Comparison of ENCODE assay signal across 11 cellular contexts in genomic region chr3:107861904-107862303, GRCh38.
DNase-seq lines count a peak whose midpoint lies in the region; ATAC-seq, FAIRE-seq and TF ChIP-seq lines count a peak whose summit lies in the region.
"Had no signal": no experiment of that assay in that cellular context is flagged by ENCODE, and none has a peak within 500 bp of the region (broad histone marks: within the 10 kb centered on the region; RNA-seq: fewer than 3 reads in every experiment).

No MANE protein-coding gene starts in this region.

- no peaks in the 10 kb centered on the region for H3K27me3 ChIP-seq in K562 (ENCODE audit: control insufficient read depth in 2 of 2, insufficient read depth in 2 of 2, low read length in 2 of 2)
- no peaks in the 10 kb centered on the region for H3K27me3 ChIP-seq in adrenal gland
- H3K27me3 ChIP-seq: cardiac muscle cell, gastrocnemius medialis had no signal

- H3K9me3 ChIP-seq in K562 (replicated peaks; ENCODE audit: control insufficient read depth, insufficient read depth, low read depth, low read length) (no peaks in the 10 kb centered on the region), adrenal gland (replicated peaks in 1 of 3) (no peaks in the 10 kb centered on the region)
- H3K9me3 ChIP-seq: gastrocnemius medialis had no signal

- H3K9ac ChIP-seq in K562 (ENCODE audit: insufficient read depth in 1 of 2, low read depth in 2 of 2, low read length in 2 of 2), result no peak overlapping the region

- 4% methylated on average over 3 of the region's 3 CpGs for WGBS in K562 (ENCODE audit: insufficient coverage, low coverage, missing lambda C conversion rate)
- 35 to 52% (median 42%) methylated on average over 3 of the region's 3 CpGs for WGBS in adrenal gland, 4 donors

- no peaks in the 10 kb centered on the region for H3K9me1 ChIP-seq in K562 (ENCODE audit: control insufficient read depth, insufficient read depth, low read length)

- H3K36me3 ChIP-seq in K562 (ENCODE audit: control insufficient read depth, insufficient read depth, low read length), result no peaks in the 10 kb centered on the region
- H3K36me3 ChIP-seq in adrenal gland (replicated peaks in 1 of 2), result no peaks in the 10 kb centered on the region
- H3K36me3 ChIP-seq: cardiac muscle cell, gastrocnemius medialis had no signal

- CTCF ChIA-PET in K562 (lab: Yijun Ruan, JAX; ENCODE audit: low intra/inter-chr PET ratio), result no interaction called here

- peak; percentile 94 for ATAC-seq in GM18861 (IDR thresholded peaks at IDR 0.05; ENCODE audit: unreplicated experiment)
- ATAC-seq in GM21529 (IDR thresholded peaks at IDR 0.05; ENCODE audit: unreplicated experiment), result peak; percentile 99
- peak; percentile 90 for ATAC-seq in HG03342 (IDR thresholded peaks at IDR 0.05; ENCODE audit: unreplicated experiment)
- ATAC-seq in K562, result no peak; the same call in 2 of the 3 replicates
- no peak for ATAC-seq in sciatic nerve

- FAIRE-seq in K562 (lab: Jason Lieb, UNC), result no peak

- in situ Hi-C loops in K562 (cut with MboI), result no loop called here

- no peak for TF ChIP-seq RAD21 in K562 (CRISPR knock-in tag; conservative IDR thresholded peaks at IDR 0.05 in 1 of 2, IDR thresholded peaks at IDR 0.05 in 1 of 2)

- no peaks in the 10 kb centered on the region for H3K79me2 ChIP-seq in K562 (ENCODE audit: control insufficient read depth, insufficient read depth, low read length)

- no peak for TF ChIP-seq CTCF in K562 (IDR thresholded peaks at IDR 0.05 in 2 of 3, conservative IDR thresholded peaks at IDR 0.05 in 1 of 3; ENCODE audit: insufficient read depth in 2 of 3, low read depth in 1 of 3, low read length in 3 of 3)
- no peak for TF ChIP-seq CTCF in adrenal gland (IDR thresholded peaks at IDR 0.05)

- intact Hi-C loops in K562 (cut with micrococcal nuclease) (no loop called here), adrenal gland (cut with DNase I) (no loop called here), sciatic nerve (cut with DNase I) (no loop called here)

- no peaks in the 10 kb centered on the region for H4K20me1 ChIP-seq in K562 (replicated peaks; ENCODE audit: control insufficient read depth, insufficient read depth, low read length)

- no peak for TF ChIP-seq EP300 in K562 (IDR thresholded peaks at IDR 0.05; ENCODE audit: low read length)

- H3K4me1 ChIP-seq in K562 (replicated peaks in 1 of 2; ENCODE audit: control insufficient read depth in 2 of 2, insufficient read depth in 2 of 2, low read length in 2 of 2) (no peaks in the 10 kb centered on the region), adrenal gland (replicated peaks in 1 of 2) (no peaks in the 10 kb centered on the region)
- H3K4me1 ChIP-seq: gastrocnemius medialis had no signal

- no peak overlapping the region for H3K4me2 ChIP-seq in K562 (ENCODE audit: insufficient read depth, low read length)

- H3K27ac ChIP-seq in K562 (ENCODE audit: extremely low read depth, low read depth, low read length), result no peak overlapping the region
- H3K27ac ChIP-seq in adrenal gland, result no peak overlapping the region
- H3K27ac ChIP-seq: cardiac muscle cell, gastrocnemius medialis had no signal

- no peak for TF ChIP-seq POLR2A in K562 (conservative IDR thresholded peaks at IDR 0.05)
- TF ChIP-seq POLR2A in adrenal gland (IDR thresholded peaks at IDR 0.05), result no peak

- no peak overlapping the region for H3K4me3 ChIP-seq in K562
- no peak overlapping the region for H3K4me3 ChIP-seq in adrenal gland
- H3K4me3 ChIP-seq: cardiac muscle cell, gastrocnemius medialis had no signal

- POLR2A ChIA-PET in K562 (lab: Yijun Ruan, JAX), result interaction anchor here (1.0 kb wide), 1 partner anchor 14 kb away, joined by 3 read pairs; no protein-coding TSS in a partner anchor

- no TSS peak for BruUV-seq in K562 (replicated peaks; lab: Mats Ljungman, UMichigan)

- DNase-seq in K562 (ENCODE audit: extremely low read depth in 1 of 4, low spot score in 3 of 4) (no peak), adrenal gland (no peak), HT-29 (ENCODE audit: low spot score) (no peak), sciatic nerve (ENCODE audit: low spot score) (no peak), T-helper 9 cell (no peak)
- DNase-seq: gastrocnemius medialis, NCI-H1930 had no signal

- no peak overlapping the region for H2AFZ ChIP-seq in K562 (ENCODE audit: low read depth, low read length)

TF ChIP-seq in K562, 482 proteins besides CTCF, POLR2A, EP300 and RAD21:
- peak; percentile 88 for TF ChIP-seq CHD2 (IDR thresholded peaks at IDR 0.05; ENCODE audit: low read depth, low read length)
- no peak for TF ChIP-seq IRF9 (tag; IDR thresholded peaks at IDR 0.05)

Comparison
In these comparisons a context has a peak if more than half of its experiments do, and no peak if none do; other contexts are left out.
1. ATAC-seq: peak in GM18861 (single experiment), GM21529 (single experiment) and HG03342 (single experiment); none in K562 (single experiment) and sciatic nerve (single experiment).